ENCODE assay signal across 9 cellular contexts in genomic region chr1:17276568-17276967, GRCh38.
DNase-seq lines count a peak whose midpoint lies in the region; ATAC-seq and TF ChIP-seq lines count a peak whose summit lies in the region.
"Had no signal": no experiment of that assay in that cellular context is flagged by ENCODE, and none has a peak within 500 bp of the region (broad histone marks: within the 10 kb centered on the region; RNA-seq: fewer than 3 reads in every experiment).

No MANE protein-coding gene starts in this region.

- peak overlapping the region in 1 of 2 experiments; percentile 32 for H3K4me3 ChIP-seq in neutrophil (ENCODE audit: low read depth in 1 of 2, low read length in 1 of 2)
- H3K4me3 ChIP-seq: sigmoid colon had no signal

- no peak for ATAC-seq in activated CD4-positive, CD25-positive, alpha-beta regulatory T cell treated with anti-CD3 and anti-CD28 coated beads, Interleukin-2, amount 50 U/mL, for 24 hours

- peak overlapping the region; percentile 73 for H3K27ac ChIP-seq in neutrophil
- H3K27ac ChIP-seq: sigmoid colon had no signal

- DNase-seq in GM04504 (ENCODE audit: low read depth) (peak; percentile 32), NCI-H446 treated with DMSO at 0.1 percent for 48 hours (lab: John Stamatoyannopoulos, UW) (peak; percentile 26), astrocyte of the hippocampus (ENCODE audit: low read depth, low spot score) (peak; percentile 75), NCI-H510A treated with DMSO at 0.1 percent for 48 hours (lab: John Stamatoyannopoulos, UW) (no peak), activated T-cell treated with anti-CD3 and anti-CD28 coated beads for 4 hours (no peak), GM10266 (ENCODE audit: extremely low spot score) (no peak)
- DNase-seq: sigmoid colon had no signal

- no peaks in the 10 kb centered on the region for H3K36me3 ChIP-seq in neutrophil
- H3K36me3 ChIP-seq: sigmoid colon had no signal

- no peaks in the 10 kb centered on the region for H3K27me3 ChIP-seq in neutrophil

- H3K9me3 ChIP-seq in neutrophil: no peaks in the 10 kb centered on the region
- H3K9me3 ChIP-seq: sigmoid colon had no signal

- TF ChIP-seq CTCF in neutrophil (IDR thresholded peaks at IDR 0.05) (no peak), GM10266 (IDR thresholded peaks at IDR 0.05; ENCODE audit: control insufficient read depth, insufficient read depth, low read depth, missing control alignments) (no peak)

- H3K4me1 ChIP-seq in neutrophil (ENCODE audit: control insufficient read depth in 1 of 2, insufficient read depth in 1 of 2, low read depth in 1 of 2, low read length in 1 of 2): peaks cover 68 to 72% of the 10 kb centered on the region in 2 experiments
- H3K4me1 ChIP-seq: sigmoid colon had no signal

Comparison
In these comparisons a context has a peak if more than half of its experiments do, and no peak if none do; other contexts are left out.
1. DNase-seq: peak in GM04504 (single experiment), NCI-H446 treated with DMSO at 0.1 percent for 48 hours (single experiment) and astrocyte of the hippocampus (single experiment); none in NCI-H510A treated with DMSO at 0.1 percent for 48 hours (single experiment), activated T-cell treated with anti-CD3 and anti-CD28 coated beads for 4 hours (single experiment) and GM10266 (single experiment).